Comparison of ENCODE assay signal across 12 cellular contexts in the genomic region with DNA sequence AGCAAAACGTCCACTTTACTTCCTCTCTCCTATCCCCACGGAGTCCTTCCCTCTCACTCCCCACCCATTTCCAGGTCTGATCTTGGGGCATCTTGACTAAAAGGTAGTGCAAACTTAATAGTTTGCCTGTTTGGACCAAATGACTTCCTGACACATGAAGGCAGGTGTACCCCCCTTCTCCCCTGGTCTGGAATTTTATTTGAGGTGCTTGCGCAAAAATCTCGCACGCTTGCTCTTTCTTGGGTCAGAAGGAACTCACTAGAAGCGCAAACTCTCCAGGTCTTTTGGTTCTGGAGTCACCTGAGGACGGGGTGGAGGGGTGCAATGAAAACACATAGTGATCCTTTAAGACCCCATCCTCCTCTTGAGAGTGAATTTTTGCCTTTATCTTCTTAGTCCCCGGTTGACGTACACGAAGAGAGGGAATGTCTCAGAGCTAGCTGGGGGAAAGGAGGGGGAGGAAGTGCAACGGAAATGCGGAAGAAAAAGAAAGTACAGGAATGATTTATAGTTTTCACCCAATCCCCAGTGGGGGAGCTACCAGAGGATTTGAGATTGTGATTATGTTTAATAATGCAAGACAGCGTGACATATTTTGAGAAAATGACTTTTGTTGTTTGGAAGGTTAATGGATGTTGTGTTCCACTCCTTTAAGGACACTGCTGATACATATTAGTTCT. TPM values are rescaled to one million over a fixed set of nuclear protein-coding genes. Genes with fewer than 3 reads are reported as not detected.
DNase-seq lines count a peak whose midpoint lies in the region; ATAC-seq and TF ChIP-seq lines count a peak whose summit lies in the region.
"Had no signal": no experiment of that assay in that cellular context is flagged by ENCODE, and none has a peak within 500 bp of the region (broad histone marks: within the 10 kb centered on the region; RNA-seq: fewer than 3 reads in every experiment).

No MANE protein-coding gene starts in this region.

- no peaks in the 10 kb centered on the region for H4K20me1 ChIP-seq in PC-3 (ENCODE audit: low read length)
- no peaks in the 10 kb centered on the region for H4K20me1 ChIP-seq in neural cell (ENCODE audit: insufficient read depth)

- CTCF ChIA-PET in PC-3 (lab: Charles Lee): no interaction called here

- H3K4me1 ChIP-seq in PC-3 (ENCODE audit: insufficient read depth, low read length) (no peaks in the 10 kb centered on the region), SJCRH30 (peaks cover 16% of the 10 kb centered on the region), HAP-1 (peaks cover 13% of the 10 kb centered on the region)

- intact Hi-C loops in PC-3 (cut with micrococcal nuclease): loop anchor here (2.0 to 5.0 kb wide), 2 partner anchors 319 to 1467 kb away; no protein-coding TSS in a partner anchor
- intact Hi-C loops in activated T-helper 2 cell treated with anti-CD3 and anti-CD28 coated beads, Interferon-gamma antibody, Interleukin-2, Interleukin-4, amounts not matched to agents 10 μg/mL and 5 μg/mL and 100 μg/mL, durations not matched to agents 14 hours and 24 hours and 36 hours (cut with micrococcal nuclease): loop anchor here (2.0 to 10.0 kb wide), 2 partner anchors 135 to 329 kb away; no protein-coding TSS in a partner anchor

- H3K4me3 ChIP-seq in PC-3 (ENCODE audit: low read length): peak overlapping the region; percentile 55; the same call in 1 of the 2 replicates
- H3K4me3 ChIP-seq in neural cell (ENCODE audit: low read length): peak overlapping the region; percentile 82
- no peak overlapping the region for H3K4me3 ChIP-seq in SJCRH30
- no peak overlapping the region for H3K4me3 ChIP-seq in HAP-1

- TF ChIP-seq RAD21 in neural cell (conservative IDR thresholded peaks at IDR 0.05): no peak

- ATAC-seq in PC-3 (no peak), HG03280 (IDR thresholded peaks at IDR 0.05; ENCODE audit: unreplicated experiment) (no peak)
- ATAC-seq: activated T-cell treated with anti-CD3 and anti-CD28 coated beads, Interleukin-2, amount 50 U/mL, for 72 hours had no signal

- TF ChIP-seq EP300 in neural cell (conservative IDR thresholded peaks at IDR 0.05; ENCODE audit: poor library complexity, severe bottlenecking): no peak

- in situ Hi-C loops in ACHN (cut with HindIII; ENCODE audit: low pct_ligation_motif_present, low pct_unique_long_range_greater_than_20kb, low sequenced_read_pairs) (no loop called here), HAP-1 (cut with MboI; ENCODE audit: low sequenced_read_pairs) (loop anchor here (25.0 kb wide), 1 partner anchor 322 kb away; no protein-coding TSS in a partner anchor)

- BruUV-seq in PC-3 (replicated peaks; lab: Mats Ljungman, UMichigan): no TSS peak

- no peaks in the 10 kb centered on the region for H3K36me3 Mint-ChIP-seq in activated T-helper 2 cell treated with anti-CD3 and anti-CD28 coated beads, Interferon-gamma antibody, Interleukin-2, Interleukin-4, amounts not matched to agents 10 μg/mL and 5 μg/mL and 100 μg/mL, durations not matched to agents 14 hours and 24 hours and 36 hours (ENCODE audit: low read depth)

- no peaks in the 10 kb centered on the region for H3K9me3 Mint-ChIP-seq in activated T-helper 2 cell treated with anti-CD3 and anti-CD28 coated beads, Interferon-gamma antibody, Interleukin-2, Interleukin-4, amounts not matched to agents 10 μg/mL and 5 μg/mL and 100 μg/mL, durations not matched to agents 14 hours and 24 hours and 36 hours
- H3K9me3 Mint-ChIP-seq: activated T-cell treated with anti-CD3 and anti-CD28 coated beads, Interleukin-2, amount 50 U/mL, for 72 hours had no signal

- H3K27ac ChIP-seq in PC-3 (ENCODE audit: low read length): no peak overlapping the region
- H3K27ac ChIP-seq in neural cell (ENCODE audit: low read length): no peak overlapping the region
- no peak overlapping the region for H3K27ac ChIP-seq in SJCRH30
- H3K27ac ChIP-seq: HL-60 had no signal

- peak; percentile 34 for DNase-seq in ACHN
- DNase-seq in PC-3: no peak
- peak; percentile 47 for DNase-seq in glomerular visceral epithelial cell (ENCODE audit: extremely low spot score)
- no peak for DNase-seq in SJCRH30
- DNase-seq in HAP-1 (ENCODE audit: low spot score in 2 of 2): no peak
- no peak for DNase-seq in activated T-helper 2 cell treated with anti-CD3 and anti-CD28 coated beads, Interferon-gamma antibody, Interleukin-2, Interleukin-4, amounts not matched to agents 10 μg/mL and 5 μg/mL and 100 μg/mL, durations not matched to agents 14 hours and 24 hours and 36 hours (ENCODE audit: low spot score)
- DNase-seq: activated T-cell treated with anti-CD3 and anti-CD28 coated beads, Interleukin-2, amount 50 U/mL, for 72 hours; NCI-H345; T-helper 1 cell had no signal

- no peak overlapping the region for H3K4me3 Mint-ChIP-seq in activated T-helper 2 cell treated with anti-CD3 and anti-CD28 coated beads, Interferon-gamma antibody, Interleukin-2, Interleukin-4, amounts not matched to agents 10 μg/mL and 5 μg/mL and 100 μg/mL, durations not matched to agents 14 hours and 24 hours and 36 hours (ENCODE audit: low read depth)
- H3K4me3 Mint-ChIP-seq: activated T-cell treated with anti-CD3 and anti-CD28 coated beads, Interleukin-2, amount 50 U/mL, for 72 hours had no signal

- peaks cover 6% of the 10 kb centered on the region for H3K4me1 Mint-ChIP-seq in activated T-helper 2 cell treated with anti-CD3 and anti-CD28 coated beads, Interferon-gamma antibody, Interleukin-2, Interleukin-4, amounts not matched to agents 10 μg/mL and 5 μg/mL and 100 μg/mL, durations not matched to agents 14 hours and 24 hours and 36 hours (ENCODE audit: low read depth)

- no peak overlapping the region for H3K27ac Mint-ChIP-seq in activated T-helper 2 cell treated with anti-CD3 and anti-CD28 coated beads, Interferon-gamma antibody, Interleukin-2, Interleukin-4, amounts not matched to agents 10 μg/mL and 5 μg/mL and 100 μg/mL, durations not matched to agents 14 hours and 24 hours and 36 hours
- H3K27ac Mint-ChIP-seq: activated T-cell treated with anti-CD3 and anti-CD28 coated beads, Interleukin-2, amount 50 U/mL, for 72 hours had no signal

- peaks cover 31% of the 10 kb centered on the region for H3K27me3 Mint-ChIP-seq in activated T-helper 2 cell treated with anti-CD3 and anti-CD28 coated beads, Interferon-gamma antibody, Interleukin-2, Interleukin-4, amounts not matched to agents 10 μg/mL and 5 μg/mL and 100 μg/mL, durations not matched to agents 14 hours and 24 hours and 36 hours (ENCODE audit: low read depth)

- H3K36me3 ChIP-seq in PC-3 (ENCODE audit: low read depth, low read length) (no peaks in the 10 kb centered on the region), neural cell (ENCODE audit: insufficient read depth, low read length) (no peaks in the 10 kb centered on the region), SJCRH30 (peaks cover 5% of the 10 kb centered on the region; the same call in 1 of the 2 replicates), HAP-1 (replicated peaks) (no peaks in the 10 kb centered on the region)

- H3K9ac ChIP-seq in PC-3 (ENCODE audit: low read length) (no peak overlapping the region), neural cell (ENCODE audit: low read length) (no peak overlapping the region)

- H3K4me2 ChIP-seq in PC-3 (ENCODE audit: low read length): peak overlapping the region; percentile 55
- peak overlapping the region; percentile 61 for H3K4me2 ChIP-seq in neural cell (ENCODE audit: low read length)

- H3K9me3 ChIP-seq in PC-3 (ENCODE audit: low read length) (no peaks in the 10 kb centered on the region), neural cell (ENCODE audit: low read length) (no peaks in the 10 kb centered on the region), SJCRH30 (replicated peaks) (no peaks in the 10 kb centered on the region), HAP-1 (no peaks in the 10 kb centered on the region)

- no peaks in the 10 kb centered on the region for H3K9me2 ChIP-seq in PC-3 (replicated peaks; ENCODE audit: low read length)
- H3K9me2 ChIP-seq in neural cell (ENCODE audit: insufficient read depth, low read length): no peaks in the 10 kb centered on the region

- H3F3A ChIP-seq in PC-3 (ENCODE audit: low read length, unreplicated experiment) (no peaks in the 10 kb centered on the region), neural cell (ENCODE audit: insufficient read depth, low read length, poor library complexity, severe bottlenecking) (no peaks in the 10 kb centered on the region)

- peaks cover 54% of the 10 kb centered on the region for H3K27me3 ChIP-seq in PC-3 (ENCODE audit: low read length)
- H3K27me3 ChIP-seq in neural cell (ENCODE audit: insufficient read depth, low read depth, low read length): no peaks in the 10 kb centered on the region
- H3K27me3 ChIP-seq in SJCRH30: no peaks in the 10 kb centered on the region
- H3K27me3 ChIP-seq in HAP-1 (ENCODE audit: low read depth): no peaks in the 10 kb centered on the region

- POLR2A ChIA-PET in PC-3 (lab: Charles Lee; ENCODE audit: unreplicated experiment): no interaction called here

- TF ChIP-seq CTCF in PC-3 (conservative IDR thresholded peaks at IDR 0.05; ENCODE audit: low read depth, low read length) (no peak), neural cell (IDR thresholded peaks at IDR 0.05; ENCODE audit: poor library complexity, severe bottlenecking) (no peak)

- no peaks in the 10 kb centered on the region for H3K79me2 ChIP-seq in PC-3 (ENCODE audit: low read length)
- peaks cover 41% of the 10 kb centered on the region for H3K79me2 ChIP-seq in neural cell (replicated peaks; ENCODE audit: insufficient read depth, low read length)

- H2AFZ ChIP-seq in PC-3 (ENCODE audit: low read length) (peak overlapping the region; percentile 63; the same call in 1 of the 2 replicates), neural cell (ENCODE audit: low read depth, low read length) (no peak overlapping the region)

TF ChIP-seq in neural cell, 6 proteins besides CTCF, POLR2A, EP300 and RAD21 (continues in another document):
- TF ChIP-seq POLR2AphosphoS5 (IDR thresholded peaks at IDR 0.05): no peak

RNA-seq across cellular contexts. Expression of a gene that starts 4.9 kb away (rescaled TPM):
- total RNA-seq in PC-3 (2014; rRNA removed): 0.11 and 0.23 TPM in 2 replicates
- 62.4 and 66.5 TPM in 2 replicates for polyA plus RNA-seq in neural cell
- polyA minus RNA-seq in neural cell: 162 and 177 TPM in 2 replicates
- 6.0 and 8.7 TPM in 2 replicates for total RNA-seq in SJCRH30 (2014; rRNA removed; shearing (Covaris generic))
- 0.07 and 0.14 TPM in 2 replicates for total RNA-seq in activated T-helper 2 cell treated with anti-CD3 and anti-CD28 coated beads, Interferon-gamma antibody, Interleukin-2, Interleukin-4, amounts not matched to agents 10 μg/mL and 5 μg/mL and 100 μg/mL, durations not matched to agents 14 hours and 24 hours and 36 hours
- total RNA-seq: activated T-cell treated with anti-CD3 and anti-CD28 coated beads, Interleukin-2, amount 50 U/mL, for 72 hours had no signal

Comparison
In these comparisons a context has a peak if more than half of its experiments do, and no peak if none do; other contexts are left out.
1. DNase-seq: peak in ACHN (single experiment) and glomerular visceral epithelial cell (single experiment); none in PC-3 (single experiment), SJCRH30 (0 of 2), HAP-1 (0 of 2) and activated T-helper 2 cell treated with anti-CD3 and anti-CD28 coated beads, Interferon-gamma antibody, Interleukin-2, Interleukin-4, amounts not matched to agents 10 μg/mL and 5 μg/mL and 100 μg/mL, durations not matched to agents 14 hours and 24 hours and 36 hours (single experiment).
2. H3K4me3 ChIP-seq: peak in PC-3 (single experiment) and neural cell (single experiment); none in SJCRH30 (single experiment) and HAP-1 (single experiment).